Comparison of ENCODE assay signal across 20 cellular contexts in the genomic region with DNA sequence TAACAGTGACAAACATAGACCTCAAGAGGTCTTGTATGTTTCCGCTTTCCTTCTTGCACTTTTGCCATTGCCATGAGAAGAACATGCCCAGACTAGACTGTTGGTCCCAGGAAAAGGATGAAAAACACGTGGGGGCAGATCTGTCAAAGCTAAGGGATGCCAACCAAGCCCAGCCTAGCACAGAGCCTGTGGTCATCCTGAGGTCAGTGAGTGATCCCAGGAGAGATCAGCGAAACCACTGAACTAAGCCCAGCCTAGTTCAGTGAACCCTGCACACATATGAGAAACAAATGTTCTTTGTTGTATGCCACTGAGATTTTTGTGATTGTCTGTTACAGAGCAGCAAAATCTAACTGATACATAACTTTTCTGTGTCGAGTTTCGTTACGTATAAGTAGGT.
DNase-seq lines count a peak whose midpoint lies in the region; ATAC-seq, FAIRE-seq and TF ChIP-seq lines count a peak whose summit lies in the region.
"Had no signal": no experiment of that assay in that cellular context is flagged by ENCODE, and none has a peak within 500 bp of the region (broad histone marks: within the 10 kb centered on the region; RNA-seq: fewer than 3 reads in every experiment).

No MANE protein-coding gene starts in this region.

- no peaks in the 10 kb centered on the region for H3K9me3 ChIP-seq in SJCRH30 (replicated peaks)
- H3K9me3 ChIP-seq: spleen, upper lobe of left lung had no signal

- DNase-seq in GM12865 (ENCODE audit: low read depth): peak; percentile 36
- no peak for DNase-seq in H54 (ENCODE audit: insufficient read length, low spot score)
- DNase-seq in SJCRH30: peak; percentile 66 to 81
- DNase-seq in islet precursor cell: peak; percentile 48
- no peak for DNase-seq in activated T-cell treated with anti-CD3 and anti-CD28 coated beads, Interleukin-2, amount 50 U/mL, for 24 hours
- DNase-seq in activated T-cell treated with anti-CD3 and anti-CD28 coated beads for 4 hours: no peak
- no peak for DNase-seq in cardiac septum (ENCODE audit: low spot score)
- DNase-seq: activated CD4-positive, alpha-beta T cell treated with anti-CD3 and anti-CD28 coated beads for 1 hour; activated naive CD4-positive, alpha-beta T cell treated with Interleukin-2 at 50 U/mL for 16 hours; cortex of kidney; erythroblast; hippocampal formation; occipital lobe; Right ventricle myocardium superior; spleen; stimulated activated naive B cell treated with anti-CD40 and anti-IgM and Interleukin-4, amounts not matched to agents 10 μg/mL and 1 μg/mL and 100 μg/mL, for 72 hours; T-helper 17 cell; upper lobe of left lung had no signal

- no peak for TF ChIP-seq POLR2A in H54 (IDR thresholded peaks at IDR 0.05; ENCODE audit: low read depth, low read length)

- intact Hi-C loops in cardiac septum (cut with DNase I): no loop called here

- no peaks in the 10 kb centered on the region for H3K36me3 ChIP-seq in SJCRH30
- H3K36me3 ChIP-seq: spleen, upper lobe of left lung had no signal

- FAIRE-seq in H54 (lab: Jason Lieb, UNC): peak; percentile 60

- ATAC-seq in GM21447 (IDR thresholded peaks at IDR 0.05; ENCODE audit: unreplicated experiment): no peak
- ATAC-seq: stimulated activated naive B cell treated with anti-CD40 and anti-IgM and Interleukin-4, amounts not matched to agents 10 μg/mL and 1 μg/mL and 100 μg/mL, for 72 hours; T-helper 17 cell had no signal

- H3K4me3 ChIP-seq in GM12865 (ENCODE audit: low read depth, low read length): no peak overlapping the region
- H3K4me3 ChIP-seq in SJCRH30: no peak overlapping the region
- H3K4me3 ChIP-seq: spleen, upper lobe of left lung had no signal

- H3K27me3 Mint-ChIP-seq in activated T-cell treated with anti-CD3 and anti-CD28 coated beads, Interleukin-2, amount 50 U/mL, for 24 hours: no peaks in the 10 kb centered on the region
- H3K27me3 Mint-ChIP-seq: stimulated activated naive B cell treated with anti-CD40 and anti-IgM and Interleukin-4, amounts not matched to agents 10 μg/mL and 1 μg/mL and 100 μg/mL, for 72 hours; T-helper 17 cell had no signal

- peaks cover 2% of the 10 kb centered on the region for H3K9me3 Mint-ChIP-seq in activated T-cell treated with anti-CD3 and anti-CD28 coated beads, Interleukin-2, amount 50 U/mL, for 24 hours

- H3K27me3 ChIP-seq in SJCRH30: no peaks in the 10 kb centered on the region
- H3K27me3 ChIP-seq: spleen, upper lobe of left lung had no signal

- peaks cover 5% of the 10 kb centered on the region; the same call in 1 of the 2 replicates for H3K4me1 ChIP-seq in SJCRH30
- H3K4me1 ChIP-seq: spleen, upper lobe of left lung had no signal

- H3K27ac ChIP-seq in SJCRH30: no peak overlapping the region
- H3K27ac ChIP-seq: KMS-11, spleen, upper lobe of left lung had no signal

- H3K4me3 Mint-ChIP-seq in activated T-cell treated with anti-CD3 and anti-CD28 coated beads, Interleukin-2, amount 50 U/mL, for 24 hours: no peak overlapping the region
- H3K4me3 Mint-ChIP-seq: stimulated activated naive B cell treated with anti-CD40 and anti-IgM and Interleukin-4, amounts not matched to agents 10 μg/mL and 1 μg/mL and 100 μg/mL, for 72 hours; T-helper 17 cell had no signal

- H3K4me1 Mint-ChIP-seq in activated T-cell treated with anti-CD3 and anti-CD28 coated beads, Interleukin-2, amount 50 U/mL, for 24 hours (ENCODE audit: low read depth): no peaks in the 10 kb centered on the region
- H3K4me1 Mint-ChIP-seq: stimulated activated naive B cell treated with anti-CD40 and anti-IgM and Interleukin-4, amounts not matched to agents 10 μg/mL and 1 μg/mL and 100 μg/mL, for 72 hours; T-helper 17 cell had no signal

- H3K36me3 Mint-ChIP-seq in activated T-cell treated with anti-CD3 and anti-CD28 coated beads, Interleukin-2, amount 50 U/mL, for 24 hours (ENCODE audit: low read depth): no peaks in the 10 kb centered on the region
- H3K36me3 Mint-ChIP-seq: stimulated activated naive B cell treated with anti-CD40 and anti-IgM and Interleukin-4, amounts not matched to agents 10 μg/mL and 1 μg/mL and 100 μg/mL, for 72 hours had no signal

- no peak for TF ChIP-seq CTCF in GM12865 (IDR thresholded peaks at IDR 0.05; ENCODE audit: insufficient read depth, low read depth, low read length, missing control alignments)

- H3K27ac Mint-ChIP-seq in activated T-cell treated with anti-CD3 and anti-CD28 coated beads, Interleukin-2, amount 50 U/mL, for 24 hours: no peak overlapping the region
- H3K27ac Mint-ChIP-seq: stimulated activated naive B cell treated with anti-CD40 and anti-IgM and Interleukin-4, amounts not matched to agents 10 μg/mL and 1 μg/mL and 100 μg/mL, for 72 hours; T-helper 17 cell had no signal

Comparison
In these comparisons a context has a peak if more than half of its experiments do, and no peak if none do; other contexts are left out.
1. DNase-seq: peak in GM12865 (single experiment), SJCRH30 (2 of 2) and islet precursor cell (single experiment); none in H54 (single experiment), activated T-cell treated with anti-CD3 and anti-CD28 coated beads, Interleukin-2, amount 50 U/mL, for 24 hours (single experiment), activated T-cell treated with anti-CD3 and anti-CD28 coated beads for 4 hours (single experiment) and cardiac septum (single experiment).